In genomic region chr12:124565071-124565491, GRCh38 we compare ENCODE assay signal across 8 cellular contexts. TPM values are rescaled to one million over a fixed set of nuclear protein-coding genes. Genes with fewer than 3 reads are reported as not detected.
DNase-seq lines count a peak whose midpoint lies in the region; ATAC-seq and TF ChIP-seq lines count a peak whose summit lies in the region.

No MANE protein-coding gene starts in this region.

- H3K27me3 ChIP-seq in HUES48 (ENCODE audit: control insufficient read depth, insufficient read depth, low read length), result no peaks in the 10 kb centered on the region
- H3K27me3 ChIP-seq in muscle layer of colon (ENCODE audit: control insufficient read depth in 1 of 2, insufficient read depth in 2 of 2, low read length in 2 of 2), result no peaks in the 10 kb centered on the region

- no TSS peak for BruUV-seq in MCF 10A (replicated peaks; lab: Mats Ljungman, UMichigan)

- no peak overlapping the region for H3K27ac Mint-ChIP-seq in MCF 10A (ENCODE audit: low read depth, unreplicated experiment)

- H3K27ac ChIP-seq in HUES48 (ENCODE audit: low read depth, low read length) (peak overlapping the region; percentile 90), muscle layer of colon (ENCODE audit: low read depth, low read length) (peak overlapping the region; percentile 99)

- DNase-seq in AG09309 (ENCODE audit: low read depth), result no peak
- no peak for DNase-seq in MCF 10A (ENCODE audit: unreplicated experiment)
- no peak for DNase-seq in HUDEP-2 (lab: John Stamatoyannopoulos, UW; ENCODE audit: unreplicated experiment in 76 of 76)
- DNase-seq in GF-D8 (lab: John Stamatoyannopoulos, UW), result no peak

- peak overlapping the region; percentile 24 for H3K4me3 ChIP-seq in AG09309 (ENCODE audit: control insufficient read depth, low read depth, low read length)
- H3K4me3 ChIP-seq in HUES48 (ENCODE audit: low read depth, low read length), result peak overlapping the region; percentile 82
- peak overlapping the region in 1 of 2 donors; percentile 77 for H3K4me3 ChIP-seq in muscle layer of colon (ENCODE audit: low read depth in 1 of 2, low read length in 2 of 2)

- no peaks in the 10 kb centered on the region for H3K9me3 ChIP-seq in HUES48 (ENCODE audit: control insufficient read depth, insufficient read depth, low read length)
- H3K9me3 ChIP-seq in muscle layer of colon (ENCODE audit: low read length), result no peaks in the 10 kb centered on the region

- H3K36me3 Mint-ChIP-seq in MCF 10A (ENCODE audit: insufficient read depth, unreplicated experiment), result no peaks in the 10 kb centered on the region

- peak overlapping the region; percentile 87 for H3K4me3 Mint-ChIP-seq in MCF 10A (ENCODE audit: unreplicated experiment)

- H3K4me1 Mint-ChIP-seq in MCF 10A (ENCODE audit: insufficient read depth, unreplicated experiment), result peaks cover 11% of the 10 kb centered on the region

- H3K27me3 Mint-ChIP-seq in MCF 10A (ENCODE audit: insufficient read depth, unreplicated experiment), result no peaks in the 10 kb centered on the region

- CTCF ChIA-PET in MCF 10A (lab: Yijun Ruan, JAX), result interaction anchor here (0.6 to 2.0 kb wide), 2 partner anchors 201 to 1032 kb away, joined by 3 to 16 read pairs; no protein-coding TSS in a partner anchor

- H3K36me3 ChIP-seq in HUES48 (ENCODE audit: control insufficient read depth, insufficient read depth, low read length) (no peaks in the 10 kb centered on the region), muscle layer of colon (ENCODE audit: insufficient read depth, low read length) (no peaks in the 10 kb centered on the region)

- intact Hi-C loops in MCF 10A (cut with micrococcal nuclease), result loop anchor here (5.0 kb wide), 1 partner anchor 182 kb away; no protein-coding TSS in a partner anchor

- H3K9ac ChIP-seq in HUES48 (ENCODE audit: low read depth, low read length) (no peak overlapping the region), muscle layer of colon (ENCODE audit: low read length) (no peak overlapping the region)

- TF ChIP-seq CTCF in AG09309 (IDR thresholded peaks at IDR 0.05; ENCODE audit: control insufficient read depth, insufficient read depth, low read depth, low read length, missing control alignments) (no peak), MCF 10A (IDR thresholded peaks at IDR 0.05; ENCODE audit: unreplicated experiment) (no peak)

- POLR2A ChIA-PET in MCF 10A (lab: Yijun Ruan, JAX), result interaction anchor here (5.8 kb wide), 1 partner anchor 47 kb away, joined by 44 read pairs; no protein-coding TSS in a partner anchor

- no peaks in the 10 kb centered on the region for H3K9me3 Mint-ChIP-seq in MCF 10A (ENCODE audit: unreplicated experiment)

- H3K4me1 ChIP-seq in HUES48 (ENCODE audit: control insufficient read depth, insufficient read depth, low read length) (peaks cover 51% of the 10 kb centered on the region), muscle layer of colon (ENCODE audit: insufficient read depth, low read length) (peaks cover 67% of the 10 kb centered on the region)

- no peak for ATAC-seq in HG02678 (IDR thresholded peaks at IDR 0.05; ENCODE audit: unreplicated experiment)
- no peak for ATAC-seq in GM18873 (IDR thresholded peaks at IDR 0.05; ENCODE audit: low FRiP score, unreplicated experiment)

RNA-seq across cellular contexts. Expression of gene NCOR2, which starts 2.3 kb away (rescaled TPM):
- total RNA-seq in MCF 10A (2022), result 145 and 177 TPM in 2 replicates
